ENCODE assay signal across 24 cellular contexts in the genomic region with DNA sequence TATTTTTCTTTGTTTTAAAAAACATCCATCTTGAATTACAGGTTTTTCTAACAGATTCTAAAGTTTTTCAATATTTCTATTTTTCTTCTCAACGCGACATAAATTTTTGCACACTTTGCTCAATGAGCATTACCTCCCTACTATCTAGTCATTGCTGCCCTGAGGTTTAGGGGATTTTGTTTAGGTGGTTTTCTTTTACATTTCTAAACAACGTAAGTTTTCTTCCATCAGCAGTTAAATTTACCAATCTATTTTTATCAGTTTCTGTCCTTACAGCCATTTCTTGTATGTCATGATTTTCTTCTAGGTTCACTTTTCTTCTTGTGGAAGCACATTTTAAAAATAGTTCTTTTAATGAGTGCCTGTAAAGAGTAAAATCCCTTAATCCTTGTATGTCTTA. TPM values are rescaled to one million over a fixed set of nuclear protein-coding genes. Genes with fewer than 3 reads are reported as not detected.
DNase-seq lines count a peak whose midpoint lies in the region; ATAC-seq, FAIRE-seq and TF ChIP-seq lines count a peak whose summit lies in the region.
"Had no signal": no experiment of that assay in that cellular context is flagged by ENCODE, and none has a peak within 500 bp of the region (broad histone marks: within the 10 kb centered on the region; RNA-seq: fewer than 3 reads in every experiment).

No MANE protein-coding gene starts in this region.

- peak overlapping the region; percentile 76 for H3K4me2 ChIP-seq in KMS-11
- H3K4me2 ChIP-seq: BLaER1, GM23338 had no signal

- DNase-seq in GM12892 (ENCODE audit: insufficient read length) (no peak), RPMI8226 (peak; percentile 58), frontal cortex (ENCODE audit: low spot score in 2 of 2) (no peak), left cardiac atrium (no peak), MV-4-11 (lab: John Stamatoyannopoulos, UW) (no peak), lower leg skin (ENCODE audit: low spot score in 2 of 2) (no peak), foreskin keratinocyte (no peak)
- DNase-seq: CD4-positive, CD25-positive, alpha-beta regulatory T cell; CD8-positive, alpha-beta T cell; DMS53; DMS79 treated with DMSO at 0.1 percent for 48 hours; GF-D8; H9 had no signal

- no peak for TF ChIP-seq CTCF in KMS-11 (conservative IDR thresholded peaks at IDR 0.05; ENCODE audit: low read depth, low read length)
- no peak for TF ChIP-seq CTCF in lower leg skin (IDR thresholded peaks at IDR 0.05)
- no peak for TF ChIP-seq CTCF in foreskin keratinocyte (conservative IDR thresholded peaks at IDR 0.05)

- H3K36me3 ChIP-seq in KMS-11 (ENCODE audit: insufficient read depth), result no peaks in the 10 kb centered on the region
- H3K36me3 ChIP-seq: BLaER1 had no signal

- H3K27ac ChIP-seq in KMS-11 (peak overlapping the region; percentile 65), foreskin keratinocyte (no peak overlapping the region)
- H3K27ac ChIP-seq: 22Rv1, BLaER1, C4-2B had no signal

- no peaks in the 10 kb centered on the region for H4K20me1 ChIP-seq in KMS-11 (ENCODE audit: insufficient read depth)
- H4K20me1 ChIP-seq: BLaER1 had no signal

- H3K9ac ChIP-seq in KMS-11, result peak overlapping the region; percentile 16; the same call in 1 of the 2 replicates
- H3K9ac ChIP-seq: BLaER1 had no signal

- FAIRE-seq in GM12892 (lab: Jason Lieb, UNC) (peak; percentile 53), frontal cortex (lab: Jason Lieb, UNC) (peak; percentile 3)
- FAIRE-seq: A204.1 had no signal

- WGBS in lower leg skin, 2 donors, result 87% methylated on average over 3 of the region's 3 CpGs

- H3K4me1 ChIP-seq in KMS-11 (ENCODE audit: low read depth, poor library complexity, severe bottlenecking) (peaks cover 65% of the 10 kb centered on the region), foreskin keratinocyte (no peaks in the 10 kb centered on the region)
- H3K4me1 ChIP-seq: BLaER1 had no signal

- H2AFZ ChIP-seq in KMS-11 (ENCODE audit: low read depth), result no peak overlapping the region
- H2AFZ ChIP-seq: GM23338 had no signal

- no peaks in the 10 kb centered on the region for H3K79me2 ChIP-seq in KMS-11 (ENCODE audit: insufficient read depth, low read depth)

- no peak for ATAC-seq in left cardiac atrium
- ATAC-seq in foreskin keratinocyte, result no peak
- ATAC-seq: CD8-positive, alpha-beta T cell; GM23338; HCT116 had no signal

- H3K4me3 ChIP-seq in KMS-11 (IDR thresholded peaks at IDR 0.05; ENCODE audit: insufficient read depth, low read depth, low read length) (peak overlapping the region; percentile 31), lower leg skin (ENCODE audit: low read depth, poor library complexity, severe bottlenecking) (no peak overlapping the region)
- H3K4me3 ChIP-seq: BLaER1, GM23338 had no signal

- intact Hi-C loops in left cardiac atrium (cut with DNase I) (no loop called here), lower leg skin (cut with DNase I; ENCODE audit: low total_unique reads) (no loop called here)

- TF ChIP-seq POLR2A in GM12892 (IDR thresholded peaks at IDR 0.05; ENCODE audit: low read depth, low read length) (no peak), lower leg skin (IDR thresholded peaks at IDR 0.05) (no peak)

- H3K27me3 ChIP-seq in KMS-11 (ENCODE audit: insufficient read depth, low read depth), result no peaks in the 10 kb centered on the region
- peaks cover 2% of the 10 kb centered on the region for H3K27me3 ChIP-seq in foreskin keratinocyte
- H3K27me3 ChIP-seq: BLaER1 had no signal

RNA-seq across cellular contexts. Expression of a gene that starts 49.2 kb away (rescaled TPM):
- polyA plus RNA-seq in GM12892 (2012; ENCODE audit: missing spikeins), result 0.42 TPM
- 0.41 TPM for total RNA-seq in frontal cortex
- 1 to 10 TPM; 1.9 to 3.9 TPM for total RNA-seq in left cardiac atrium
- 1 to 10 TPM in 2 of 4 donors, under 1 TPM in 1, not detected in 1; 0.89 to 1.8 (median 1.3) TPM for total RNA-seq in lower leg skin
- not detected in 2 replicates for total RNA-seq in foreskin keratinocyte
- polyA plus RNA-seq in foreskin keratinocyte, result not detected in 2 replicates
- total RNA-seq: Daoy, G401, GM23338, H4, H9 had no signal
- polyA plus RNA-seq: AG04450, GM23338 had no signal
